ENCODE assay signal across 14 cellular contexts in genomic region chr2:221229097-221229496, GRCh38.
DNase-seq lines count a peak whose midpoint lies in the region; ATAC-seq and TF ChIP-seq lines count a peak whose summit lies in the region.
"Had no signal": no experiment of that assay in that cellular context is flagged by ENCODE, and none has a peak within 500 bp of the region (broad histone marks: within the 10 kb centered on the region; RNA-seq: fewer than 3 reads in every experiment).

No MANE protein-coding gene starts in this region.

- DNase-seq in right atrium auricular region (ENCODE audit: low spot score) = no peak
- DNase-seq in Right ventricle myocardium inferior (ENCODE audit: missing footprints) = no peak
- DNase-seq in thoracic aorta (ENCODE audit: low spot score) = no peak
- no peak for DNase-seq in LoVo (ENCODE audit: low spot score)
- DNase-seq in activated naive CD4-positive, alpha-beta T cell treated with anti-CD3 and anti-CD28 coated beads, Interleukin-2, amount 10 ng/mL, durations not matched to agents 7 days and 5 days = no peak
- DNase-seq: C1 segment of cervical spinal cord; Calu3; CD4-positive, alpha-beta T cell; DMS 273 treated with DMSO at 0.1 percent for 48 hours had no signal

- no peak for ATAC-seq in Right ventricle myocardium inferior
- ATAC-seq in gastroesophageal sphincter = no peak
- ATAC-seq in thoracic aorta (ENCODE audit: insufficient number of reproducible peaks, low FRiP score, low read depth) = no peak
- ATAC-seq in HG02884 (IDR thresholded peaks at IDR 0.05; ENCODE audit: unreplicated experiment) = no peak

- no peak overlapping the region for H3K4me3 Mint-ChIP-seq in activated naive CD4-positive, alpha-beta T cell treated with anti-CD3 and anti-CD28 coated beads, Interleukin-2, amount 10 ng/mL, durations not matched to agents 7 days and 5 days
- H3K4me3 Mint-ChIP-seq: B cell; CD4-positive, alpha-beta T cell had no signal

- H3K4me3 ChIP-seq in right atrium auricular region (no peak overlapping the region), gastroesophageal sphincter (no peak overlapping the region), thoracic aorta (no peak overlapping the region)
- H3K4me3 ChIP-seq: HAP-1 had no signal

- H3K27ac ChIP-seq in right atrium auricular region (peak overlapping the region; percentile 41 to 52), gastroesophageal sphincter (peak overlapping the region; percentile 60 to 73 (median 65)), thoracic aorta (peak overlapping the region; percentile 69 to 77)
- H3K27ac ChIP-seq: HL-60 had no signal

- H3K9me3 Mint-ChIP-seq in activated naive CD4-positive, alpha-beta T cell treated with anti-CD3 and anti-CD28 coated beads, Interleukin-2, amount 10 ng/mL, durations not matched to agents 7 days and 5 days = no peaks in the 10 kb centered on the region
- H3K9me3 Mint-ChIP-seq: CD4-positive, alpha-beta T cell had no signal

- no peaks in the 10 kb centered on the region for H3K4me1 Mint-ChIP-seq in activated naive CD4-positive, alpha-beta T cell treated with anti-CD3 and anti-CD28 coated beads, Interleukin-2, amount 10 ng/mL, durations not matched to agents 7 days and 5 days
- H3K4me1 Mint-ChIP-seq: B cell had no signal

- TF ChIP-seq CTCF in right atrium auricular region (IDR thresholded peaks at IDR 0.05) (no peak), gastroesophageal sphincter (IDR thresholded peaks at IDR 0.05) (no peak), thoracic aorta (IDR thresholded peaks at IDR 0.05) (no peak)

- no peaks in the 10 kb centered on the region for H3K36me3 ChIP-seq in right atrium auricular region
- no peaks in the 10 kb centered on the region for H3K36me3 ChIP-seq in gastroesophageal sphincter
- no peaks in the 10 kb centered on the region for H3K36me3 ChIP-seq in thoracic aorta
- H3K36me3 ChIP-seq: HAP-1 had no signal

- no peak overlapping the region for H3K27ac Mint-ChIP-seq in activated naive CD4-positive, alpha-beta T cell treated with anti-CD3 and anti-CD28 coated beads, Interleukin-2, amount 10 ng/mL, durations not matched to agents 7 days and 5 days
- H3K27ac Mint-ChIP-seq: B cell; CD4-positive, alpha-beta T cell had no signal

- intact Hi-C loops in Right ventricle myocardium inferior (cut with DNase I) = loop anchor here (2.0 to 10.0 kb wide), 4 partner anchors 122 to 534 kb away; partner anchors contain the start of gene EPHA4

- TF ChIP-seq EP300 in gastroesophageal sphincter (IDR thresholded peaks at IDR 0.05) = no peak

- no peak for TF ChIP-seq POLR2A in gastroesophageal sphincter (IDR thresholded peaks at IDR 0.05)

- no peaks in the 10 kb centered on the region for H3K36me3 Mint-ChIP-seq in activated naive CD4-positive, alpha-beta T cell treated with anti-CD3 and anti-CD28 coated beads, Interleukin-2, amount 10 ng/mL, durations not matched to agents 7 days and 5 days

- H3K9me3 ChIP-seq in right atrium auricular region (no peaks in the 10 kb centered on the region), gastroesophageal sphincter (no peaks in the 10 kb centered on the region), thoracic aorta (no peaks in the 10 kb centered on the region)
- H3K9me3 ChIP-seq: HAP-1 had no signal

- no peaks in the 10 kb centered on the region for H3K27me3 ChIP-seq in right atrium auricular region
- H3K27me3 ChIP-seq in gastroesophageal sphincter = no peaks in the 10 kb centered on the region
- H3K27me3 ChIP-seq in thoracic aorta (replicated peaks; ENCODE audit: insufficient read depth) = no peaks in the 10 kb centered on the region

- CTCF ChIA-PET in activated naive CD4-positive, alpha-beta T cell treated with anti-CD3 and anti-CD28 coated beads, Interleukin-2, amount 10 ng/mL, durations not matched to agents 7 days and 5 days (lab: Charles Lee) = no interaction called here

- H3K27me3 Mint-ChIP-seq in activated naive CD4-positive, alpha-beta T cell treated with anti-CD3 and anti-CD28 coated beads, Interleukin-2, amount 10 ng/mL, durations not matched to agents 7 days and 5 days = no peaks in the 10 kb centered on the region
- H3K27me3 Mint-ChIP-seq: B cell; CD4-positive, alpha-beta T cell had no signal

- H3K4me1 ChIP-seq in right atrium auricular region (peaks cover 0 to 16% of the 10 kb centered on the region in 2 donors), gastroesophageal sphincter (peaks cover 0 to 24% (median 2%) of the 10 kb centered on the region in 3 donors), thoracic aorta (ENCODE audit: control insufficient read depth in 1 of 2, low read depth in 2 of 2) (peaks cover 12 to 13% of the 10 kb centered on the region in 2 donors)
- H3K4me1 ChIP-seq: HAP-1 had no signal
